In the genomic region with DNA sequence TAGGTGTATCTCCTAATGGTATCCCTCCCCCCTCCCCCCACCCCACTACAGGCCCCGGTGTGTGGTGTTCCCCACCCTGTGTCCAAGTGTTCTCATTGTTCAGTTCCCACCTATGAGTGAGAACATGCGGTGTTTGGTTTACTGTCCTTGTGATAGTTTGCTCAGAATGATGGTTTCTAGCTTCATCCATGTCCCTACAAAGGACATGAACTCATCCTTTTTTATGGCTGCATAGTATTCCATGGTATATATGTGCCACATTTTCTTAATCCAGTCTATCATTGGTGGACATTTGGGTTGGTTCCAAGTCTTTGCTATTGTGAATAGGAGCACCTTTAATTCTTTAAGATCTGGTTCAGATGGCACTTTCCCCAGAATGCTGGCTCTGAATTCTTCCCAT, we compare ENCODE assay signal across 1 cellular context. TPM values are rescaled to one million over a fixed set of nuclear protein-coding genes. Genes with fewer than 3 reads are reported as not detected.
"Had no signal": no experiment of that assay in that cellular context is flagged by ENCODE, and none has a peak within 500 bp of the region (broad histone marks: within the 10 kb centered on the region; RNA-seq: fewer than 3 reads in every experiment).

No MANE protein-coding gene starts in this region.

RNA-seq across cellular contexts. Expression of gene PTGFRN, which starts 58.5 kb away (rescaled TPM):
- polyA plus RNA-seq: IgD-negative memory B cell had no signal
